In the genomic region with DNA sequence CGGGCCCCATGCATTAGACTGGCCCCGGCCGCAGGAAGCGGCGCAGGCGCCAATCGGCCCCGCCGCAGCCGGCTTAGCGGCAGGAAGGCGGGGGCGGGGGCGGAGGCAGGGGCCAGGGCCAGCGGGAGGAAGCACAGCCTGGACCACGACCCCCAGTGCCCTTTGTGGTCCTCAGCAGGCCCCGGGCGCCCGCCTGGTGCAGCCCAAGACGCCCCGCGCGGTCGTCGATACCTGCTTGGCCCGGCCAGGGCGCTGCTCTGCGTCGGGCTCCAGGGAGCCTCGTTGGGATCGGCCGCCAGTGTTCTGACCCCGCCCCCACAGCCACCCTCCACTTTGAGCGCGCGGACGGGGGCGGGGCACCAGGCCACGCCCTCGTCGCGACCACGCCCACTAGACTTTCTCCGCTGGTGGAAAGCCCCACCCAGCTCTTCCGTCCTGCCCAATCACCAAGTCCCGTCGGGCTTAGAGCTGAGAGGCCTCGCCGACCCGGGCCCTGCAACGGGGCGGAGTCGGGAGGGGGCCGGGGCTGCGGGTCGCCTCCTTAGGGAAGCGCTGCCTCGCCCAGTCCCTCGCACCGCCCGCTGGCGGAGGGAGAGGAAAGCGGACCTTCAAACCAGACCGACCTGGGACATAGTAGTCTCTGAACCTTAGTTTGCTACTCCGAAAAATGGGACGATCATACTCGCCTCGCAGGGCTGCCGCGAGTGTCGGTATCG, we compare ENCODE assay signal across 8 cellular contexts. TPM values are rescaled to one million over a fixed set of nuclear protein-coding genes. Genes with fewer than 3 reads are reported as not detected.
A peak's percentile ranks its signal among the peaks of the same experiment; 100 is the strongest.
DNase-seq lines count a peak whose midpoint lies in the region; ATAC-seq and TF ChIP-seq lines count a peak whose summit lies in the region.

A gene with protein sequence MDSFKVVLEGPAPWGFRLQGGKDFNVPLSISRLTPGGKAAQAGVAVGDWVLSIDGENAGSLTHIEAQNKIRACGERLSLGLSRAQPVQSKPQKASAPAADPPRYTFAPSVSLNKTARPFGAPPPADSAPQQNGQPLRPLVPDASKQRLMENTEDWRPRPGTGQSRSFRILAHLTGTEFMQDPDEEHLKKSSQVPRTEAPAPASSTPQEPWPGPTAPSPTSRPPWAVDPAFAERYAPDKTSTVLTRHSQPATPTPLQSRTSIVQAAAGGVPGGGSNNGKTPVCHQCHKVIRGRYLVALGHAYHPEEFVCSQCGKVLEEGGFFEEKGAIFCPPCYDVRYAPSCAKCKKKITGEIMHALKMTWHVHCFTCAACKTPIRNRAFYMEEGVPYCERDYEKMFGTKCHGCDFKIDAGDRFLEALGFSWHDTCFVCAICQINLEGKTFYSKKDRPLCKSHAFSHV (minus strand): TSS at position 308 of the 716 bp plus-strand sequence. CDS start 1,092 bp downstream, outside the sequence.

- peak; percentile 69 for ATAC-seq in GM21619 (IDR thresholded peaks at IDR 0.05; ENCODE audit: unreplicated experiment)

- CTCF ChIA-PET in PC-9 (lab: Charles Lee), result interaction anchor here (0.6 to 1.4 kb wide), 6 partner anchors 40 to 410 kb away, joined by 3 to 12 read pairs (median 4); no protein-coding TSS in a partner anchor

- H3K4me1 ChIP-seq in PC-9 (replicated peaks; ENCODE audit: insufficient read depth), result peaks cover 41% of the 10 kb centered on the region
- peaks cover 44% of the 10 kb centered on the region for H3K4me1 ChIP-seq in muscle layer of colon (ENCODE audit: insufficient read depth, low read length)

- H3K9ac ChIP-seq in muscle layer of colon (ENCODE audit: low read length), result peak within 1 kb of the TSS; percentile 81

- intact Hi-C loops in PC-9 (cut with micrococcal nuclease; ENCODE audit: unreplicated experiment), result loop anchor here (1.0 to 5.0 kb wide), 5 partner anchors 19 to 365 kb away; a partner anchor contains a TSS

- peaks cover 33% of the 10 kb centered on the region for H3K79me2 ChIP-seq in PC-9 (ENCODE audit: low read depth)

- TF ChIP-seq CTCF in PC-9 (conservative IDR thresholded peaks at IDR 0.05), result no peak

- in situ Hi-C loops in KBM-7 (cut with MboI; ENCODE audit: low pct_unique_long_range_greater_than_20kb, low sequenced_read_pairs), result no loop called here

- H3K27ac ChIP-seq in PC-9 (peak within 1 kb of the TSS; percentile 65), muscle layer of colon (ENCODE audit: low read depth, low read length) (peak within 1 kb of the TSS; percentile 100)

- peak; percentile 82 for TF ChIP-seq POLR2A in erythroblast (IDR thresholded peaks at IDR 0.05; ENCODE audit: low read length)

- no peaks in the 10 kb centered on the region for H3K9me3 ChIP-seq in PC-9 (ENCODE audit: insufficient read depth, low read depth)
- H3K9me3 ChIP-seq in muscle layer of colon (ENCODE audit: low read length), result no peaks in the 10 kb centered on the region

- no peaks in the 10 kb centered on the region for H4K20me1 ChIP-seq in PC-9 (ENCODE audit: insufficient read depth)

- POLR2A ChIA-PET in PC-9 (lab: Charles Lee; ENCODE audit: unreplicated experiment), result interaction anchor here (0.5 to 1.0 kb wide), 17 partner anchors 17 to 1603 kb away, joined by 3 to 13 read pairs (median 5); a partner anchor contains a TSS

- peaks cover 42% of the 10 kb centered on the region; the same call in 1 of the 2 replicates for H3F3A ChIP-seq in PC-9 (ENCODE audit: insufficient read depth, low read depth)

- H3K27me3 ChIP-seq in PC-9 (ENCODE audit: insufficient read depth, low read depth) (no peaks in the 10 kb centered on the region), muscle layer of colon (ENCODE audit: control insufficient read depth in 1 of 2, insufficient read depth in 2 of 2, low read length in 2 of 2) (no peaks in the 10 kb centered on the region)

- H2AFZ ChIP-seq in PC-9, result peak within 1 kb of the TSS; percentile 61; the same call in 1 of the 2 replicates

- no peaks in the 10 kb centered on the region; the same call in 1 of the 2 replicates for H3K36me3 ChIP-seq in PC-9 (ENCODE audit: low read depth)
- H3K36me3 ChIP-seq in muscle layer of colon (ENCODE audit: insufficient read depth, low read length), result peaks cover 17% of the 10 kb centered on the region

- BruUV-seq in PC-9 (replicated peaks; lab: Mats Ljungman, UMichigan), result no TSS peak

- no peaks in the 10 kb centered on the region for H3K9me2 ChIP-seq in PC-9 (ENCODE audit: insufficient read depth)

- H3K4me3 ChIP-seq in PC-9 (peak within 1 kb of the TSS; percentile 85), muscle layer of colon (ENCODE audit: low read depth in 1 of 2, low read length in 2 of 2) (peak within 1 kb of the TSS; percentile 79 to 88)

- peak within 1 kb of the TSS; percentile 82 for H3K4me2 ChIP-seq in PC-9

- DNase-seq in DMS153 treated with DMSO at 0.1 percent for 48 hours (lab: John Stamatoyannopoulos, UW; ENCODE audit: unreplicated experiment) (peak; percentile 62), KBM-7 (peak; percentile 100), PC-9 (peak; percentile 88 to 99), erythroblast (lab: John Stamatoyannopoulos, UW) (peak; percentile 96 to 98)
- peak; percentile 96 for DNase-seq in activated T-cell treated with anti-CD3 and anti-CD28 coated beads, Interleukin-2, amount 50 U/mL, for 1 hour
- peak; percentile 91 for DNase-seq in stimulated activated CD8-positive, alpha-beta memory T cell treated with anti-CD3 and anti-CD28 coated beads, Interleukin-7, amount 100 ng/mL, for 24 hours (ENCODE audit: low read depth)

RNA-seq across cellular contexts. Expression of the gene that starts here (rescaled TPM):
- total RNA-seq in PC-9 (2021), result 167 and 202 TPM in 2 replicates

Comparison
In these comparisons a context has a peak if more than half of its experiments do, and no peak if none do; other contexts are left out.
1. Peak in every context shown above with its lines: DNase-seq, ATAC-seq, H3K4me3 ChIP-seq and H3K27ac ChIP-seq.